Comparison of ENCODE assay signal across 13 cellular contexts in genomic region chr1:47972864-47973437, GRCh38. TPM values are rescaled to one million over a fixed set of nuclear protein-coding genes. Genes with fewer than 3 reads are reported as not detected.
DNase-seq lines count a peak whose midpoint lies in the region; ATAC-seq, FAIRE-seq and TF ChIP-seq lines count a peak whose summit lies in the region.
"Had no signal": no experiment of that assay in that cellular context is flagged by ENCODE, and none has a peak within 500 bp of the region (broad histone marks: within the 10 kb centered on the region; RNA-seq: fewer than 3 reads in every experiment).

No MANE protein-coding gene starts in this region.

- H3K27me3 ChIP-seq in BJ (ENCODE audit: control insufficient read depth, insufficient read depth, low read length) (no peaks in the 10 kb centered on the region), HepG2 (ENCODE audit: control insufficient read depth in 1 of 2, insufficient read depth in 2 of 2, low read length in 2 of 2) (no peaks in the 10 kb centered on the region; a peak in 1 of 5 replicates)
- no peaks in the 10 kb centered on the region for H3K27me3 ChIP-seq in effector memory CD4-positive, alpha-beta T cell (replicated peaks; ENCODE audit: control insufficient read depth, insufficient read depth, low read length, poor library complexity, severe bottlenecking)

- no peak for TF ChIP-seq RAD21 in HepG2 (CRISPR knock-in tag; IDR thresholded peaks at IDR 0.05)

- no peak overlapping the region for H3K4me3 Mint-ChIP-seq in HFFc6
- H3K4me3 Mint-ChIP-seq: T-helper 1 cell treated with Interleukin-12 subunit alpha and Interleukin-12 subunit beta and Interleukin-4 antibody, amounts not matched to agents 30 μg/mL and 1 μg/mL, for 36 hours had no signal

- no peak for TF ChIP-seq EP300 in HepG2 (IDR thresholded peaks at IDR 0.05; ENCODE audit: low read depth in 2 of 2, low read length in 2 of 2)
- no peak for TF ChIP-seq EP300 in HepG2 (CRISPR knock-in tag; IDR thresholded peaks at IDR 0.05; ENCODE audit: borderline replicate concordance)

- intact Hi-C loops in HepG2 (cut with micrococcal nuclease; ENCODE audit: unreplicated experiment): no loop called here

- 46% methylated on average over 4 of the region's 4 CpGs for WGBS in HepG2 (ENCODE audit: low lambda C conversion rate)

- no peak overlapping the region for H3K9ac ChIP-seq in HepG2 (ENCODE audit: insufficient read depth, low read depth, low read length)

- H3K36me3 Mint-ChIP-seq in HFFc6 (ENCODE audit: low read depth): no peaks in the 10 kb centered on the region; the same call in 1 of the 2 replicates

- no peaks in the 10 kb centered on the region for H4K20me1 ChIP-seq in HepG2 (ENCODE audit: insufficient read depth, low read length)

- no peaks in the 10 kb centered on the region for H3K4me1 Mint-ChIP-seq in HFFc6 (ENCODE audit: low read depth)

- in situ Hi-C loops in astrocyte of the cerebellum (cut with HindIII; ENCODE audit: low sequenced_read_pairs) (no loop called here), HepG2 (cut with HindIII; ENCODE audit: extremely low pct_ligation_motif_present, low pct_unique_long_range_greater_than_20kb) (no loop called here)

- H3K27ac ChIP-seq in HEK293 (ENCODE audit: extremely low read depth, low read depth, low read length) (no peak overlapping the region), HepG2 (ENCODE audit: extremely low read length, insufficient read depth, low read length) (no peak overlapping the region)
- no peak overlapping the region for H3K27ac ChIP-seq in effector memory CD4-positive, alpha-beta T cell (ENCODE audit: insufficient read depth, low read length, poor library complexity, severe bottlenecking)

- H3K36me3 ChIP-seq in BJ (ENCODE audit: control insufficient read depth, insufficient read depth, low read length) (no peaks in the 10 kb centered on the region), HEK293 (ENCODE audit: control insufficient read depth in 2 of 2, insufficient read depth in 1 of 2, low read length in 2 of 2) (no peaks in the 10 kb centered on the region), HepG2 (replicated peaks in 1 of 2; ENCODE audit: control insufficient read depth in 1 of 2, insufficient read depth in 2 of 2, low read length in 2 of 2) (no peaks in the 10 kb centered on the region)
- H3K36me3 ChIP-seq in effector memory CD4-positive, alpha-beta T cell (ENCODE audit: control insufficient read depth, insufficient read depth, low read length): no peaks in the 10 kb centered on the region

- CTCF ChIA-PET in BJ (lab: Yijun Ruan, JAX): interaction anchor here (1.5 kb wide), 1 partner anchor 25 kb away, joined by 6 read pairs; the partner anchor contains the start of gene TRABD2B
- CTCF ChIA-PET in HEK293 (lab: Yijun Ruan, JAX): interaction anchor here (0.6 to 1.4 kb wide), 12 partner anchors 10 to 136 kb away, joined by 3 to 8 read pairs (median 3); no protein-coding TSS in a partner anchor
- CTCF ChIA-PET in HepG2 (lab: Yijun Ruan, JAX; ENCODE audit: low intra/inter-chr PET ratio, low total read pairs): interaction anchor here (0.6 kb wide), 1 partner anchor 88 kb away, joined by 3 read pairs; no protein-coding TSS in a partner anchor

- H3K79me2 ChIP-seq in HepG2 (ENCODE audit: insufficient read depth, low read length): no peaks in the 10 kb centered on the region

- DNase-seq in BJ (ENCODE audit: low read depth) (no peak), astrocyte of the cerebellum (ENCODE audit: low read depth) (no peak), HepG2 (ENCODE audit: low spot score) (no peak), HFFc6 (no peak)
- no peak for DNase-seq in effector memory CD4-positive, alpha-beta T cell
- no peak for DNase-seq in stimulated activated CD8-positive, alpha-beta memory T cell treated with anti-CD3 and anti-CD28 coated beads, Interleukin-4, amount 100 ng/mL, for 48 hours
- DNase-seq: COR-L47, hippocampal formation, midbrain, NCI-H146 had no signal

- TF ChIP-seq POLR2A in HepG2 (IDR thresholded peaks at IDR 0.05; ENCODE audit: insufficient read depth in 1 of 2, low read depth in 2 of 2, low read length in 2 of 2): no peak

- no peak overlapping the region for H3K27ac Mint-ChIP-seq in HFFc6
- H3K27ac Mint-ChIP-seq: T-helper 1 cell treated with Interleukin-12 subunit alpha and Interleukin-12 subunit beta and Interleukin-4 antibody, amounts not matched to agents 30 μg/mL and 1 μg/mL, for 36 hours had no signal

- peak; percentile 17; the same call in 1 of the 2 replicates for TF ChIP-seq CTCF in BJ (IDR thresholded peaks at IDR 0.05; ENCODE audit: insufficient read depth, low read depth, low read length)
- TF ChIP-seq CTCF in HEK293 (tag by site-specific recombination; IDR thresholded peaks at IDR 0.05): peak; percentile 36; the same call in 1 of the 2 replicates
- TF ChIP-seq CTCF in astrocyte of the cerebellum (IDR thresholded peaks at IDR 0.05; ENCODE audit: low read depth, low read length, missing control alignments): peak; percentile 14
- peak; percentile 58 for TF ChIP-seq CTCF in HepG2 (CRISPR knock-in tag; IDR thresholded peaks at IDR 0.05)
- TF ChIP-seq CTCF in HFFc6 (IDR thresholded peaks at IDR 0.05): no peak; the same call in 1 of the 2 replicates

- H3K27me3 Mint-ChIP-seq in HFFc6 (ENCODE audit: insufficient read depth): peaks cover 5% of the 10 kb centered on the region

- POLR2A ChIA-PET in BJ (lab: Charles Lee): no interaction called here
- POLR2A ChIA-PET in HEK293 (lab: Yijun Ruan, JAX): no interaction called here
- POLR2A ChIA-PET in HepG2 (lab: Yijun Ruan, JAX): no interaction called here

- H2AFZ ChIP-seq in HepG2 (ENCODE audit: low read length): no peak overlapping the region

- H3K9me3 ChIP-seq in HEK293 (ENCODE audit: control insufficient read depth, insufficient read depth, low read depth, low read length) (no peaks in the 10 kb centered on the region), HepG2 (ENCODE audit: low read length) (no peaks in the 10 kb centered on the region)
- no peaks in the 10 kb centered on the region for H3K9me3 ChIP-seq in effector memory CD4-positive, alpha-beta T cell (ENCODE audit: control insufficient read depth, low read length)

- H3K4me1 ChIP-seq in HEK293 (ENCODE audit: control insufficient read depth, insufficient read depth, low read length) (peaks cover 8% of the 10 kb centered on the region), HepG2 (ENCODE audit: insufficient read depth, low read length) (0 out of 2 replicates have a peak, but pooled peaks cover 7% of the 10 kb centered on the region)
- H3K4me1 ChIP-seq in effector memory CD4-positive, alpha-beta T cell (ENCODE audit: control insufficient read depth, insufficient read depth, low read length, poor library complexity, severe bottlenecking): no peaks in the 10 kb centered on the region

- no peak overlapping the region for H3K4me3 ChIP-seq in BJ (ENCODE audit: low read depth, low read length)
- H3K4me3 ChIP-seq in HEK293 (ENCODE audit: low read depth, low read length): no peak overlapping the region
- H3K4me3 ChIP-seq in astrocyte of the cerebellum (ENCODE audit: low read depth, low read length): no peak overlapping the region
- H3K4me3 ChIP-seq in HepG2 (replicated peaks in 1 of 3; ENCODE audit: insufficient read depth in 1 of 3, low read depth in 2 of 3, low read length in 3 of 3): no peak overlapping the region
- H3K4me3 ChIP-seq in effector memory CD4-positive, alpha-beta T cell (ENCODE audit: insufficient read depth, low read depth, low read length, poor library complexity, severe bottlenecking): no peak overlapping the region

- peaks cover 42% of the 10 kb centered on the region for H3K9me3 Mint-ChIP-seq in HFFc6
- H3K9me3 Mint-ChIP-seq: T-helper 1 cell treated with Interleukin-12 subunit alpha and Interleukin-12 subunit beta and Interleukin-4 antibody, amounts not matched to agents 30 μg/mL and 1 μg/mL, for 36 hours had no signal

- no peak for FAIRE-seq in HepG2 (lab: Jason Lieb, UNC)

- no TSS peak for BruUV-seq in HepG2 (replicated peaks; lab: Mats Ljungman, UMichigan)

- no peak overlapping the region for H3K4me2 ChIP-seq in HepG2 (ENCODE audit: low read depth, low read length)

- ATAC-seq in HepG2 (peak; percentile 94), HG03460 (IDR thresholded peaks at IDR 0.05; ENCODE audit: unreplicated experiment) (no peak)

TF ChIP-seq in HEK293, 187 proteins besides CTCF, POLR2A, EP300 and RAD21 (continues in another document):
- peak; percentile 66 for TF ChIP-seq SCRT2 (tag by site-specific recombination; IDR thresholded peaks at IDR 0.05)

TF ChIP-seq in HepG2, 621 proteins besides CTCF, POLR2A, EP300 and RAD21 (continues in another document):
- TF ChIP-seq ZNF589 (CRISPR knock-in tag; conservative IDR thresholded peaks at IDR 0.05): no peak
- peak; percentile 34 for TF ChIP-seq XRCC5 (optimal IDR thresholded peaks at IDR 0.05; ENCODE audit: low read length)
- peak; percentile 92 for TF ChIP-seq CEBPB (IDR thresholded peaks at IDR 0.05; ENCODE audit: borderline replicate concordance, low read depth, low read length)
- no peak for TF ChIP-seq ZNF883 (CRISPR knock-in tag; IDR thresholded peaks at IDR 0.05; ENCODE audit: not compliant biosample characterization)
- no peak for TF ChIP-seq GATAD1 (CRISPR knock-in tag; IDR thresholded peaks at IDR 0.05)

RNA-seq across cellular contexts. Expression of gene TRABD2B, which starts 24.2 kb away (rescaled TPM):
- polyA plus RNA-seq in BJ (2011; rRNA removed): not detected in 2 replicates
- not detected in 2 replicates for polyA minus RNA-seq in BJ (2011; rRNA and poly(A)+ RNA removed)
- not detected in 2 replicates for total RNA-seq in HepG2 (2016; rRNA removed; fragmentation: Illumina TruSeq; extraction: Trizol)
- not detected in 2 replicates for total RNA-seq in HepG2 (2016; cell fraction: cytosol; rRNA removed; fragmentation: Illumina TruSeq; extraction: Trizol; ENCODE audit: low read depth)
- not detected in 2 replicates for total RNA-seq in HepG2 (2016; cell fraction: insoluble cytoplasmic fraction; rRNA removed; fragmentation: Illumina TruSeq; extraction: Trizol)
- total RNA-seq in HepG2 (2016; cell fraction: membrane; rRNA removed; fragmentation: Illumina TruSeq; extraction: Trizol): not detected in 2 replicates
- total RNA-seq in HepG2 (2016; cell fraction: nucleus; rRNA removed; fragmentation: Illumina TruSeq; extraction: Trizol): not detected in 2 replicates
- 0.04 and 0.17 TPM in 2 replicates for polyA plus RNA-seq in HepG2 (2011; rRNA removed)
- polyA plus RNA-seq in HepG2 (2011; cell fraction: cytosol; rRNA removed): 0.01 TPM in 2 replicates
- polyA plus RNA-seq in HepG2 (2011; cell fraction: nucleus; rRNA removed): 0.06 and 0.14 TPM in 2 replicates
- polyA plus RNA-seq in HepG2 (2012): 0.04 and 0.38 TPM in 2 replicates
- not detected in 2 replicates for polyA plus RNA-seq in HepG2 (2016; cell fraction: cytosol; fragmentation: Illumina TruSeq; extraction: Trizol; ENCODE audit: low read depth)
- not detected in 2 replicates for polyA plus RNA-seq in HepG2 (2016; cell fraction: insoluble cytoplasmic fraction; fragmentation: Illumina TruSeq; extraction: Trizol; ENCODE audit: low read depth)
- polyA plus RNA-seq in HepG2 (2016; cell fraction: membrane; fragmentation: Illumina TruSeq; extraction: Trizol; ENCODE audit: low read depth): not detected in 2 replicates
- not detected in 2 replicates for polyA plus RNA-seq in HepG2 (2016; cell fraction: nucleus; fragmentation: Illumina TruSeq; extraction: Trizol; ENCODE audit: insufficient read depth, low read depth)
- polyA minus RNA-seq in HepG2 (2011; rRNA and poly(A)+ RNA removed; ENCODE audit: low replicate concordance): 0.04 and 2.2 TPM in 2 replicates
- polyA minus RNA-seq in HepG2 (2011; cell fraction: cytosol; rRNA and poly(A)+ RNA removed): not detected in 2 replicates
- polyA minus RNA-seq in HepG2 (2011; cell fraction: nucleus; rRNA and poly(A)+ RNA removed): 0.12 TPM in 1 of 2 replicates, not detected in the other
- total RNA-seq in HFFc6 (2021; fragmentation: NEBNext Ultra II Directional; extraction: Animal tissue kit (Norgen Biotek cat#: 25700)): not detected
